Comparison of ENCODE assay signal across 10 cellular contexts in genomic region chr21:28283652-28284490, GRCh38.
DNase-seq lines count a peak whose midpoint lies in the region; ATAC-seq, FAIRE-seq and TF ChIP-seq lines count a peak whose summit lies in the region.
"Had no signal": no experiment of that assay in that cellular context is flagged by ENCODE, and none has a peak within 500 bp of the region (broad histone marks: within the 10 kb centered on the region; RNA-seq: fewer than 3 reads in every experiment).

No MANE protein-coding gene starts in this region.

- H3K4me1 ChIP-seq in right atrium auricular region = peaks cover 0 to 18% of the 10 kb centered on the region in 2 donors
- peaks cover 21% of the 10 kb centered on the region for H3K4me1 ChIP-seq in endothelial cell of umbilical vein (ENCODE audit: control insufficient read depth, extremely low read depth, insufficient read depth, low read length)
- peaks cover 12% of the 10 kb centered on the region for H3K4me1 ChIP-seq in lower lobe of right lung
- H3K4me1 ChIP-seq in aorta (ENCODE audit: control insufficient read depth in 1 of 2, insufficient read depth in 2 of 2, low read length in 2 of 2) = peaks cover 2 to 3% of the 10 kb centered on the region in 2 donors

- H3K27ac ChIP-seq in right atrium auricular region = peak overlapping the region in 1 of 2 donors; percentile 53
- peak overlapping the region; percentile 79 for H3K27ac ChIP-seq in endothelial cell of umbilical vein (ENCODE audit: insufficient read depth, low read depth, low read length)
- H3K27ac ChIP-seq in lower lobe of right lung = no peak overlapping the region
- no peak overlapping the region for H3K27ac ChIP-seq in aorta (ENCODE audit: low read depth in 1 of 2, low read length in 2 of 2)

- peak overlapping the region; percentile 56 for H3K9ac ChIP-seq in endothelial cell of umbilical vein (replicated peaks; ENCODE audit: extremely low read depth, insufficient read depth, low read length)

- no peaks in the 10 kb centered on the region for H3K36me3 ChIP-seq in right atrium auricular region
- no peaks in the 10 kb centered on the region for H3K36me3 ChIP-seq in endothelial cell of umbilical vein (ENCODE audit: control insufficient read depth in 2 of 2, extremely low read depth in 1 of 2, insufficient read depth in 2 of 2, low read length in 2 of 2)
- no peaks in the 10 kb centered on the region for H3K36me3 ChIP-seq in lower lobe of right lung
- no peaks in the 10 kb centered on the region for H3K36me3 ChIP-seq in aorta (ENCODE audit: control insufficient read depth in 1 of 2, insufficient read depth in 2 of 2, low read length in 1 of 2)

- DNase-seq in Right ventricle myocardium inferior (ENCODE audit: missing footprints) = no peak
- no peak for DNase-seq in right atrium auricular region (ENCODE audit: low spot score)
- DNase-seq in endothelial cell of umbilical vein (ENCODE audit: low read depth, low spot score) = peak; percentile 97
- DNase-seq in lower lobe of right lung = no peak
- no peak for DNase-seq in aorta
- DNase-seq in activated naive CD4-positive, alpha-beta T cell treated with Interleukin-2 at 50 U/mL for 16 hours = no peak
- no peak for DNase-seq in cerebellar nuclear complex (lab: John Stamatoyannopoulos, UW)
- DNase-seq in NCI-H187 (lab: John Stamatoyannopoulos, UW) = no peak
- DNase-seq: NCI-H2227 treated with DMSO at 0.1 percent for 48 hours, T-helper 9 cell had no signal

- no peak for TF ChIP-seq CTCF in right atrium auricular region (IDR thresholded peaks at IDR 0.05)
- no peak for TF ChIP-seq CTCF in endothelial cell of umbilical vein (IDR thresholded peaks at IDR 0.05; ENCODE audit: extremely low read depth in 1 of 2, insufficient read depth in 1 of 2, low read depth in 1 of 2, low read length in 2 of 2)
- no peak for TF ChIP-seq CTCF in lower lobe of right lung (IDR thresholded peaks at IDR 0.05)

- H3K27me3 ChIP-seq in right atrium auricular region (no peaks in the 10 kb centered on the region), endothelial cell of umbilical vein (ENCODE audit: control insufficient read depth in 2 of 2, insufficient read depth in 2 of 2, low read length in 2 of 2) (no peaks in the 10 kb centered on the region), lower lobe of right lung (ENCODE audit: low read depth) (no peaks in the 10 kb centered on the region), aorta (ENCODE audit: control insufficient read depth in 1 of 2, insufficient read depth in 2 of 2, low read length in 1 of 2) (no peaks in the 10 kb centered on the region)

- no peaks in the 10 kb centered on the region for H3K9me1 ChIP-seq in endothelial cell of umbilical vein (replicated peaks; ENCODE audit: control insufficient read depth, extremely low read depth, insufficient read depth, low read length)

- BruUV-seq in endothelial cell of umbilical vein (replicated peaks; lab: Mats Ljungman, UMichigan) = no TSS peak

- TF ChIP-seq POLR2A in endothelial cell of umbilical vein (IDR thresholded peaks at IDR 0.05; ENCODE audit: low read depth, low read length) = no peak

- dilution Hi-C loops in endothelial cell of umbilical vein (cut with MboI; ENCODE audit: extremely low pct_ligation_motif_present, low sequenced_read_pairs) = no loop called here

- no peaks in the 10 kb centered on the region for H4K20me1 ChIP-seq in endothelial cell of umbilical vein (replicated peaks; ENCODE audit: control insufficient read depth, extremely low read depth, insufficient read depth, low read length)

- ATAC-seq in Right ventricle myocardium inferior (peak; percentile 94), lower lobe of right lung (peak; percentile 56 to 75), aorta (ENCODE audit: low FRiP score) (peak; percentile 65)

- H3K4me3 ChIP-seq in right atrium auricular region (no peak overlapping the region), endothelial cell of umbilical vein (replicated peaks in 1 of 3; ENCODE audit: insufficient read depth in 1 of 3, low read depth in 1 of 3, low read length in 3 of 3) (peak overlapping the region in 1 of 3 experiments; percentile 17), lower lobe of right lung (no peak overlapping the region), aorta (ENCODE audit: low read length in 2 of 2) (no peak overlapping the region)

- H3K79me2 ChIP-seq in endothelial cell of umbilical vein (ENCODE audit: control insufficient read depth, insufficient read depth, low read length) = no peaks in the 10 kb centered on the region

- peak overlapping the region; percentile 69 for H3K4me2 ChIP-seq in endothelial cell of umbilical vein (ENCODE audit: insufficient read depth, low read length)

- intact Hi-C loops in Right ventricle myocardium inferior (cut with DNase I) = loop anchor here (5.0 kb wide), 1 partner anchor 67 kb away; no protein-coding TSS in a partner anchor
- intact Hi-C loops in endothelial cell of umbilical vein (cut with micrococcal nuclease) = loop anchor here (1.0 to 5.0 kb wide), 11 partner anchors 10 to 1442 kb away; no protein-coding TSS in a partner anchor
- intact Hi-C loops in lower lobe of right lung (cut with DNase I) = no loop called here
- intact Hi-C loops in aorta (cut with DNase I) = loop anchor here in 1 of 2 donors (10.0 kb wide), 1 partner anchor 129 kb away; no protein-coding TSS in a partner anchor

- H3K9me3 ChIP-seq in right atrium auricular region (no peaks in the 10 kb centered on the region), endothelial cell of umbilical vein (replicated peaks; ENCODE audit: control insufficient read depth, insufficient read depth, low read length) (no peaks in the 10 kb centered on the region), lower lobe of right lung (no peaks in the 10 kb centered on the region), aorta (ENCODE audit: control insufficient read depth, low read length) (no peaks in the 10 kb centered on the region)

- CTCF ChIA-PET in endothelial cell of umbilical vein (lab: Charles Lee) = interaction anchor here (0.6 to 2.0 kb wide), 13 partner anchors 14 to 1551 kb away, joined by 3 to 23 read pairs (median 4); no protein-coding TSS in a partner anchor

- H2AFZ ChIP-seq in endothelial cell of umbilical vein (ENCODE audit: low read depth, low read length) = peak overlapping the region; percentile 5

- FAIRE-seq in endothelial cell of umbilical vein (lab: Jason Lieb, UNC) = peak; percentile 73

- POLR2A ChIA-PET in endothelial cell of umbilical vein (lab: Charles Lee) = interaction anchor here (1.0 kb wide), 1 partner anchor 1439 kb away, joined by 3 read pairs; the partner anchor contains the start of gene ADAMTS1

- WGBS in aorta, 2 donors = 2 to 5% methylated on average over 4 of the region's 4 CpGs

TF ChIP-seq in endothelial cell of umbilical vein, 7 proteins besides CTCF, POLR2A, EP300 and RAD21:
- TF ChIP-seq EZH2 (IDR thresholded peaks at IDR 0.05; ENCODE audit: borderline replicate concordance, low read depth, low read length, severe bottlenecking) (no peak), FOS (IDR thresholded peaks at IDR 0.05; ENCODE audit: borderline replicate concordance, insufficient read depth, low read length) (peak; percentile 46), JUN (IDR thresholded peaks at IDR 0.05; ENCODE audit: borderline replicate concordance, insufficient read depth, insufficient read length, low read depth) (peak; percentile 63), GATA2 (IDR thresholded peaks at IDR 0.05; ENCODE audit: insufficient read depth, insufficient read length, low read depth, low read length) (peak; percentile 89), MYC (IDR thresholded peaks at IDR 0.05; ENCODE audit: low read depth, low read length) (no peak), MAX (IDR thresholded peaks at IDR 0.05; ENCODE audit: insufficient read depth, insufficient read length) (no peak), POLR2AphosphoS5 (IDR thresholded peaks at IDR 0.05; ENCODE audit: insufficient read depth, low read depth, low read length) (peak; percentile 32)
